Comparison of ENCODE assay signal across 12 cellular contexts in genomic region chr15:59294574-59294960, GRCh38.
DNase-seq lines count a peak whose midpoint lies in the region; ATAC-seq, FAIRE-seq and TF ChIP-seq lines count a peak whose summit lies in the region.
"Had no signal": no experiment of that assay in that cellular context is flagged by ENCODE, and none has a peak within 500 bp of the region (broad histone marks: within the 10 kb centered on the region; RNA-seq: fewer than 3 reads in every experiment).

No MANE protein-coding gene starts in this region.

- H3K9me3 ChIP-seq in heart left ventricle: no peaks in the 10 kb centered on the region
- H3K9me3 ChIP-seq in muscle layer of duodenum (ENCODE audit: control insufficient read depth in 1 of 2, low read length in 2 of 2): no peaks in the 10 kb centered on the region
- no peaks in the 10 kb centered on the region for H3K9me3 ChIP-seq in transverse colon
- H3K9me3 ChIP-seq: Peyer's patch had no signal

- H3K4me1 ChIP-seq in heart left ventricle: peaks cover 3 to 74% (median 34%) of the 10 kb centered on the region in 12 donors
- H3K4me1 ChIP-seq in muscle layer of duodenum (ENCODE audit: control insufficient read depth in 1 of 2, insufficient read depth in 2 of 2, low read length in 2 of 2): peaks cover 6 to 17% of the 10 kb centered on the region in 2 donors
- H3K4me1 ChIP-seq in transverse colon: peaks cover 10 to 76% (median 44%) of the 10 kb centered on the region in 4 donors

- ATAC-seq in heart left ventricle: no peak
- ATAC-seq in Right ventricle myocardium inferior: no peak
- no peak for ATAC-seq in left colon

- TF ChIP-seq CTCF in heart left ventricle (IDR thresholded peaks at IDR 0.05) (no peak), transverse colon (IDR thresholded peaks at IDR 0.05) (no peak)

- no peak for TF ChIP-seq EP300 in transverse colon (IDR thresholded peaks at IDR 0.05; ENCODE audit: low read depth)

- H3K36me3 ChIP-seq in heart left ventricle (no peaks in the 10 kb centered on the region), muscle layer of duodenum (ENCODE audit: control insufficient read depth in 1 of 2, insufficient read depth in 2 of 2, low read length in 2 of 2) (peaks cover 0 to 11% of the 10 kb centered on the region in 2 donors), transverse colon (no peaks in the 10 kb centered on the region)
- H3K36me3 ChIP-seq: cardiac muscle cell, Peyer's patch had no signal

- no peak for FAIRE-seq in GM12892 (lab: Jason Lieb, UNC)

- H3K27ac ChIP-seq in heart left ventricle (peak overlapping the region in 10 of 12 donors; percentile 15 to 81 (median 52)), caudate nucleus (ENCODE audit: low read depth, low read length) (peak overlapping the region; percentile 14), muscle layer of duodenum (ENCODE audit: low read length) (peak overlapping the region; percentile 27), transverse colon (peak overlapping the region; percentile 67 to 76 (median 74))
- H3K27ac ChIP-seq: 22Rv1, cardiac muscle cell had no signal

- H3K4me3 ChIP-seq in heart left ventricle (no peak overlapping the region), muscle layer of duodenum (ENCODE audit: low read depth in 1 of 2, low read length in 2 of 2) (no peak overlapping the region), transverse colon (no peak overlapping the region)
- H3K4me3 ChIP-seq: cardiac muscle cell, Peyer's patch had no signal

- TF ChIP-seq POLR2A in heart left ventricle (IDR thresholded peaks at IDR 0.05) (no peak), transverse colon (IDR thresholded peaks at IDR 0.05) (no peak), GM12892 (IDR thresholded peaks at IDR 0.05; ENCODE audit: low read depth, low read length) (no peak)

- no peaks in the 10 kb centered on the region for H3K27me3 ChIP-seq in heart left ventricle
- no peaks in the 10 kb centered on the region for H3K27me3 ChIP-seq in muscle layer of duodenum (ENCODE audit: low read depth, low read length)
- no peaks in the 10 kb centered on the region for H3K27me3 ChIP-seq in transverse colon
- H3K27me3 ChIP-seq: cardiac muscle cell, Peyer's patch had no signal

- intact Hi-C loops in heart left ventricle (cut with DNase I) (loop anchor here in 3 of 10 donors (5.0 to 10.0 kb wide), 3 partner anchors 47 to 60 kb away; no protein-coding TSS in a partner anchor), Right ventricle myocardium inferior (cut with DNase I) (no loop called here), transverse colon (cut with DNase I; ENCODE audit: low total_unique reads) (no loop called here), left colon (cut with DNase I, micrococcal nuclease) (no loop called here)

- in situ Hi-C loops in transverse colon (cut with MboI; ENCODE audit: low pct_ligation_motif_present in 1 of 4, low pct_unique_long_range_greater_than_20kb in 1 of 4, low sequenced_read_pairs in 3 of 4): no loop called here

- DNase-seq in heart left ventricle (no peak), Right ventricle myocardium inferior (ENCODE audit: missing footprints) (no peak), caudate nucleus (lab: John Stamatoyannopoulos, UW) (no peak), transverse colon (no peak), midbrain (lab: John Stamatoyannopoulos, UW) (no peak), GM12892 (ENCODE audit: insufficient read length) (no peak), left colon (no peak)
- DNase-seq: activated T-cell treated with anti-CD3 and anti-CD28 coated beads, Interleukin-2, amount 50 U/mL, for 48 hours had no signal

- 72 to 77% (median 75%) methylated on average over 2 of the region's 2 CpGs for WGBS in heart left ventricle, 4 donors
- WGBS in transverse colon (ENCODE audit: low coverage in 1 of 2), 2 donors: 71 to 91% methylated on average over 2 of the region's 2 CpGs

Comparison
In these comparisons a context has a peak if more than half of its experiments do, and no peak if none do; other contexts are left out.
1. H3K27ac ChIP-seq: peak in every context shown above with its lines; median percentile 74 in transverse colon; 52 in heart left ventricle; 27 in muscle layer of duodenum; 14 in caudate nucleus.